Comparison of ENCODE assay signal across 21 cellular contexts in genomic region chr5:12526113-12526512, GRCh38.
"Had no signal": no experiment of that assay in that cellular context is flagged by ENCODE, and none has a peak within 500 bp of the region (broad histone marks: within the 10 kb centered on the region; RNA-seq: fewer than 3 reads in every experiment).

No MANE protein-coding gene starts in this region.

- H3K27me3 ChIP-seq: SJCRH30 had no signal

- DNase-seq: IMR-90, Karpas-422, KG1, MM.1S, NCI-H1048, NCI-H1105, NCI-H1417, NCI-H1436 treated with DMSO at 0.1 percent for 48 hours, NCI-H1694, NCI-H187 treated with DMSO at 0.1 percent for 48 hours, NCI-H2029 treated with DMSO at 0.1 percent for 48 hours, NCI-H2171 treated with DMSO at 0.1 percent for 48 hours, NCI-H345, NCI-H446 treated with DMSO at 0.1 percent for 48 hours, NCI-H510A treated with DMSO at 0.1 percent for 48 hours, NCI-H526, RPMI8226, SJCRH30, T-helper 1 cell had no signal

- H3K4me3 ChIP-seq: SJCRH30 had no signal

- H3K4me1 ChIP-seq: SJCRH30 had no signal

- H3K9me3 ChIP-seq: SJCRH30 had no signal

- H3K27ac ChIP-seq: SJCRH30 had no signal

- ATAC-seq: HepG2, SK-N-SH treated with all-trans-retinoic acid at 6 μM for 48 hours had no signal

- H3K36me3 ChIP-seq: SJCRH30 had no signal

- FAIRE-seq: HepG2 had no signal
